ENCODE assay signal across 10 cellular contexts in the genomic region with DNA sequence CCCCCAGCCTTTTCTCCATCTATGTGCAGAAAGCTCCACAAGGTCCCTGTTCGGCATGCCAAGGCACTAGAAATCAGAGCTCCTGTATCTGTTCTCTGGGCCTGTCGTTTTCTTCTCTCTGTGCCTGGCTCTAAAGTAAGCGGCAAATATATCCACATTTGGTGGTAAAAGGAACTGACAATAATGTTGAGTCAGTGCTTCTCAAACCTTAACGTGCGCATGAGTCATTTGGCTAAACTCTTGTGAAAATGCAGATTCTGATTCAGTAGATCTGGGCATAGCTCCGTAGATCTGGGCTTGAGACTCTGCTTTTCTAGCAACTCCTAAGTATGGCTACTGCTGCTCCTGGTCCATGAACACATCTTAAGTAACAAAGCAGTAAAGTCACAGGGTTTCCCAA. TPM values are rescaled to one million over a fixed set of nuclear protein-coding genes. Genes with fewer than 3 reads are reported as not detected.
A peak's percentile ranks its signal among the peaks of the same experiment; 100 is the strongest.
DNase-seq lines count a peak whose midpoint lies in the region; ATAC-seq and TF ChIP-seq lines count a peak whose summit lies in the region.
"Had no signal": no experiment of that assay in that cellular context is flagged by ENCODE, and none has a peak within 500 bp of the region (broad histone marks: within the 10 kb centered on the region; RNA-seq: fewer than 3 reads in every experiment).

No MANE protein-coding gene starts in this region.

- H3K27me3 Mint-ChIP-seq in activated naive CD8-positive, alpha-beta T cell treated with anti-CD3 and anti-CD28 coated beads for 36 hours, result no peaks in the 10 kb centered on the region
- H3K27me3 Mint-ChIP-seq in stimulated activated naive CD8-positive, alpha-beta T cell treated with anti-CD3 and anti-CD28 coated beads, Interleukin-15, amount 100 ng/mL, for 72 hours, result peaks cover 19% of the 10 kb centered on the region

- no peaks in the 10 kb centered on the region for H3K36me3 Mint-ChIP-seq in activated naive CD8-positive, alpha-beta T cell treated with anti-CD3 and anti-CD28 coated beads for 36 hours

- peaks cover 41% of the 10 kb centered on the region for H3K4me1 ChIP-seq in foreskin keratinocyte

- no peak overlapping the region for H3K27ac Mint-ChIP-seq in activated naive CD8-positive, alpha-beta T cell treated with anti-CD3 and anti-CD28 coated beads for 36 hours
- no peak overlapping the region for H3K27ac Mint-ChIP-seq in stimulated activated naive CD8-positive, alpha-beta T cell treated with anti-CD3 and anti-CD28 coated beads, Interleukin-15, amount 100 ng/mL, for 72 hours

- peak; percentile 86 for ATAC-seq in SK-N-SH treated with all-trans-retinoic acid at 6 μM for 48 hours
- ATAC-seq in foreskin keratinocyte, result peak; percentile 65
- no peak for ATAC-seq in stimulated activated naive CD8-positive, alpha-beta T cell treated with anti-CD3 and anti-CD28 coated beads, Interleukin-15, amount 100 ng/mL, for 72 hours

- H3K27ac ChIP-seq in foreskin keratinocyte, result peak overlapping the region; percentile 47

- DNase-seq in HCEC 1CT, result peak; percentile 96
- DNase-seq in foreskin keratinocyte, result peak in 1 of 2 donors; percentile 79
- peak; percentile 39 for DNase-seq in smooth muscle cell of the brain vasculature (ENCODE audit: low read depth, low spot score)
- no peak for DNase-seq in midbrain (lab: John Stamatoyannopoulos, UW)
- no peak for DNase-seq in activated naive CD8-positive, alpha-beta T cell treated with anti-CD3 and anti-CD28 coated beads for 36 hours
- no peak for DNase-seq in NCI-H2107 treated with DMSO at 0.1 percent for 48 hours (lab: John Stamatoyannopoulos, UW; ENCODE audit: unreplicated experiment)
- DNase-seq in stimulated activated naive CD8-positive, alpha-beta T cell treated with anti-CD3 and anti-CD28 coated beads, Interleukin-15, amount 100 ng/mL, for 72 hours, result no peak
- DNase-seq: activated CD4-positive, alpha-beta T cell treated with anti-CD3 and anti-CD28 coated beads, Interleukin-2, amount 50 U/mL, for 48 hours had no signal

- TF ChIP-seq CTCF in foreskin keratinocyte (conservative IDR thresholded peaks at IDR 0.05), result no peak

- H3K27me3 ChIP-seq in foreskin keratinocyte, result no peaks in the 10 kb centered on the region
- H3K27me3 ChIP-seq: dorsolateral prefrontal cortex had no signal

- H3K4me1 Mint-ChIP-seq in activated naive CD8-positive, alpha-beta T cell treated with anti-CD3 and anti-CD28 coated beads for 36 hours, result peaks cover 15% of the 10 kb centered on the region
- peaks cover 23% of the 10 kb centered on the region for H3K4me1 Mint-ChIP-seq in stimulated activated naive CD8-positive, alpha-beta T cell treated with anti-CD3 and anti-CD28 coated beads, Interleukin-15, amount 100 ng/mL, for 72 hours

- no peaks in the 10 kb centered on the region for H3K9me3 Mint-ChIP-seq in activated naive CD8-positive, alpha-beta T cell treated with anti-CD3 and anti-CD28 coated beads for 36 hours
- H3K9me3 Mint-ChIP-seq in stimulated activated naive CD8-positive, alpha-beta T cell treated with anti-CD3 and anti-CD28 coated beads, Interleukin-15, amount 100 ng/mL, for 72 hours, result no peaks in the 10 kb centered on the region

- no peak overlapping the region for H3K4me3 Mint-ChIP-seq in activated naive CD8-positive, alpha-beta T cell treated with anti-CD3 and anti-CD28 coated beads for 36 hours
- no peak overlapping the region for H3K4me3 Mint-ChIP-seq in stimulated activated naive CD8-positive, alpha-beta T cell treated with anti-CD3 and anti-CD28 coated beads, Interleukin-15, amount 100 ng/mL, for 72 hours

TF ChIP-seq in SK-N-SH treated with all-trans-retinoic acid at 6 μM for 48 hours, 23 proteins besides CTCF, POLR2A, EP300 and RAD21:
- TF ChIP-seq PPARA (CRISPR knock-in tag; IDR thresholded peaks at IDR 0.05; ENCODE audit: borderline replicate concordance), result no peak

RNA-seq across cellular contexts. Expression of gene ACSL3, which starts 16.5 kb away (rescaled TPM):
- total RNA-seq in foreskin keratinocyte, result 137 and 164 TPM in 2 replicates
- polyA plus RNA-seq in foreskin keratinocyte, result 88.2 and 89.2 TPM in 2 replicates
- 10 to 100 TPM; 64.0 to 66.2 TPM for total RNA-seq in activated naive CD8-positive, alpha-beta T cell treated with anti-CD3 and anti-CD28 coated beads for 36 hours

Comparison
In these comparisons a context has a peak if more than half of its experiments do, and no peak if none do; other contexts are left out.
1. DNase-seq: peak in HCEC 1CT (single experiment) and smooth muscle cell of the brain vasculature (single experiment); none in midbrain (single experiment), activated naive CD8-positive, alpha-beta T cell treated with anti-CD3 and anti-CD28 coated beads for 36 hours (single experiment), NCI-H2107 treated with DMSO at 0.1 percent for 48 hours (single experiment) and stimulated activated naive CD8-positive, alpha-beta T cell treated with anti-CD3 and anti-CD28 coated beads, Interleukin-15, amount 100 ng/mL, for 72 hours (0 of 2).